In genomic region chr1:26994020-26994745, GRCh38 we compare ENCODE assay signal across 9 cellular contexts. TPM values are rescaled to one million over a fixed set of nuclear protein-coding genes. Genes with fewer than 3 reads are reported as not detected.
DNase-seq lines count a peak whose midpoint lies in the region; ATAC-seq and TF ChIP-seq lines count a peak whose summit lies in the region.
"Had no signal": no experiment of that assay in that cellular context is flagged by ENCODE, and none has a peak within 500 bp of the region (broad histone marks: within the 10 kb centered on the region; RNA-seq: fewer than 3 reads in every experiment).

No MANE protein-coding gene starts in this region.

- H3K27ac ChIP-seq in DOHH2 (ENCODE audit: low read depth, low read length) (no peak overlapping the region), gastrocnemius medialis (peak overlapping the region in 3 of 4 donors; percentile 29 to 59 (median 53))

- H3K9me3 ChIP-seq in DOHH2 (ENCODE audit: control insufficient read depth, insufficient read depth, low read length), result no peaks in the 10 kb centered on the region
- H3K9me3 ChIP-seq in gastrocnemius medialis, result no peaks in the 10 kb centered on the region

- no peak for TF ChIP-seq POLR2A in gastrocnemius medialis (IDR thresholded peaks at IDR 0.05)

- in situ Hi-C loops in gastrocnemius medialis (cut with MboI; ENCODE audit: low sequenced_read_pairs in 4 of 4), result loop anchor here in 1 of 4 donors (10.0 kb wide), 1 partner anchor 101 kb away; no protein-coding TSS in a partner anchor

- TF ChIP-seq CTCF in DOHH2 (IDR thresholded peaks at IDR 0.05; ENCODE audit: low read depth, low read length, poor library complexity, severe bottlenecking) (no peak), gastrocnemius medialis (IDR thresholded peaks at IDR 0.05 in 4 of 5, conservative IDR thresholded peaks at IDR 0.05 in 1 of 5) (no peak)

- H3K9me2 ChIP-seq in DOHH2 (replicated peaks; ENCODE audit: control insufficient read depth, low read length), result no peaks in the 10 kb centered on the region

- no peaks in the 10 kb centered on the region for H3K36me3 ChIP-seq in DOHH2 (ENCODE audit: control insufficient read depth, low read length)
- H3K36me3 ChIP-seq in gastrocnemius medialis, result no peaks in the 10 kb centered on the region

- intact Hi-C loops in left cardiac atrium (cut with DNase I), result loop anchor here in 1 of 2 donors (10.0 kb wide), 1 partner anchor 101 kb away; no protein-coding TSS in a partner anchor
- intact Hi-C loops in gastrocnemius medialis (cut with DNase I; ENCODE audit: low total_unique reads), result no loop called here

- peak; percentile 35 to 60 for DNase-seq in activated T-cell treated with anti-CD3 and anti-CD28 coated beads, Interleukin-2, amount 50 U/mL, for 48 hours
- DNase-seq in left cardiac atrium (no peak), gastrocnemius medialis (no peak), SIG-M5 (lab: John Stamatoyannopoulos, UW) (no peak)

- H4K20me1 ChIP-seq in DOHH2 (ENCODE audit: control insufficient read depth, insufficient read depth, low read depth, low read length), result no peaks in the 10 kb centered on the region

- H3K4me1 ChIP-seq in DOHH2 (ENCODE audit: control insufficient read depth, low read length) (peaks cover 11% of the 10 kb centered on the region), gastrocnemius medialis (peaks cover 9 to 19% of the 10 kb centered on the region in 2 donors)

- peak; percentile 5 for ATAC-seq in HG03342 (IDR thresholded peaks at IDR 0.05; ENCODE audit: unreplicated experiment)
- ATAC-seq in left cardiac atrium, result peak; percentile 7 to 12
- ATAC-seq in gastrocnemius medialis, result peak; percentile 27 to 52
- ATAC-seq in GM18870 (IDR thresholded peaks at IDR 0.05; ENCODE audit: unreplicated experiment), result no peak
- ATAC-seq in GM21576 (IDR thresholded peaks at IDR 0.05; ENCODE audit: unreplicated experiment), result no peak

- H3K79me2 ChIP-seq in DOHH2 (ENCODE audit: control insufficient read depth, low read length), result no peaks in the 10 kb centered on the region

- peak overlapping the region; percentile 69 for H3K4me3 ChIP-seq in DOHH2 (ENCODE audit: low read length)
- H3K4me3 ChIP-seq in gastrocnemius medialis, result peak overlapping the region; percentile 43 to 75 (median 62)

- H3F3A ChIP-seq in DOHH2 (ENCODE audit: control insufficient read depth, insufficient read depth), result no peaks in the 10 kb centered on the region

- H3K27me3 ChIP-seq in DOHH2 (ENCODE audit: control insufficient read depth, low read length) (peaks cover 65% of the 10 kb centered on the region), gastrocnemius medialis (peaks cover 23 to 38% (median 36%) of the 10 kb centered on the region in 3 donors)

- H3K4me2 ChIP-seq in DOHH2 (ENCODE audit: low read length), result peak overlapping the region; percentile 72

RNA-seq across cellular contexts. Expression of gene TRNP1, which starts 0.7 kb away (rescaled TPM):
- total RNA-seq in left cardiac atrium (10 to 100 TPM; 40.6 to 45.2 TPM), gastrocnemius medialis (1 to 10 TPM; 1.2 to 5.1 (median 2.0) TPM)

RNA-seq across cellular contexts. Expression of gene TENT5B, which starts 18.5 kb away (rescaled TPM):
- total RNA-seq in left cardiac atrium, result 10 to 100 TPM; 17.1 to 29.0 TPM
- total RNA-seq in gastrocnemius medialis, result 1 to 10 TPM in 3 of 4 donors, under 1 TPM in 1; 0.53 to 3.3 (median 1.5) TPM

RNA-seq across cellular contexts. Expression of gene KDF1, which starts 33.9 kb away (rescaled TPM):
- total RNA-seq in left cardiac atrium, result under 1 TPM; 0.18 to 0.68 TPM
- total RNA-seq in gastrocnemius medialis, result under 1 TPM in 1 of 4 donors, not detected in 3; 0.15 TPM
- total RNA-seq: pulmonary artery endothelial cell had no signal

Comparison
In these comparisons a context has a peak if more than half of its experiments do, and no peak if none do; other contexts are left out.
1. ATAC-seq: peak in HG03342 (single experiment), left cardiac atrium (2 of 2) and gastrocnemius medialis (2 of 2); none in GM18870 (single experiment) and GM21576 (single experiment).
2. DNase-seq: peak in activated T-cell treated with anti-CD3 and anti-CD28 coated beads, Interleukin-2, amount 50 U/mL, for 48 hours (2 of 2); none in left cardiac atrium (single experiment), gastrocnemius medialis (0 of 2) and SIG-M5 (single experiment).
3. RNA of gene TRNP1, which starts 0.7 kb away (total RNA-seq): 40.6 to 45.2 TPM in left cardiac atrium; 1.2 to 5.1 TPM in gastrocnemius medialis; every median in the first group is over 4 times any median in the second.
4. RNA of gene TENT5B, which starts 18.5 kb away (total RNA-seq): 17.1 to 29.0 TPM in left cardiac atrium; 0.53 to 3.3 TPM in gastrocnemius medialis; every median in the first group is over 4 times any median in the second.